8 cellular contexts compared by ENCODE assay signal in genomic region chr19:55486971-55487883, GRCh38.
DNase-seq lines count a peak whose midpoint lies in the region; ATAC-seq lines count a peak whose summit lies in the region.

No MANE protein-coding gene starts in this region.

- DNase-seq in NCI-H2196 (lab: John Stamatoyannopoulos, UW; ENCODE audit: unreplicated experiment) (peak; percentile 14), NCI-H2196 treated with DMSO at 0.1 percent for 48 hours (lab: John Stamatoyannopoulos, UW; ENCODE audit: unreplicated experiment) (no peak), NCI-H748 (lab: John Stamatoyannopoulos, UW; ENCODE audit: unreplicated experiment) (no peak)
- peak; percentile 60 to 69 for DNase-seq in activated CD4-positive, alpha-beta T cell treated with anti-CD3 and anti-CD28 coated beads for 4 hours
- no peak for DNase-seq in effector memory CD8-positive, alpha-beta T cell

- peak overlapping the region; percentile 89 for H3K27ac ChIP-seq in muscle layer of colon (ENCODE audit: low read depth, low read length)
- peak overlapping the region; percentile 74 for H3K27ac ChIP-seq in subcutaneous abdominal adipose tissue (ENCODE audit: low read depth, low read length)

- no peaks in the 10 kb centered on the region for H3K36me3 ChIP-seq in muscle layer of colon (ENCODE audit: insufficient read depth, low read length)
- peaks cover 0 to 16% (median 10%) of the 10 kb centered on the region in 5 donors for H3K36me3 ChIP-seq in subcutaneous abdominal adipose tissue (ENCODE audit: control insufficient read depth in 5 of 5, insufficient read depth in 5 of 5, low read length in 5 of 5)

- peaks cover 0 to 3% of the 10 kb centered on the region in 2 donors for H3K27me3 Mint-ChIP-seq in effector memory CD8-positive, alpha-beta T cell

- H3K4me3 ChIP-seq in muscle layer of colon (ENCODE audit: low read depth in 1 of 2, low read length in 2 of 2) (peak overlapping the region in 1 of 2 donors; percentile 43), subcutaneous abdominal adipose tissue (ENCODE audit: low read depth in 1 of 5, low read length in 5 of 5) (peak overlapping the region in 3 of 5 donors; percentile 4 to 7 (median 4))

- peak overlapping the region; percentile 42 for H3K9ac ChIP-seq in muscle layer of colon (ENCODE audit: low read length)
- H3K9ac ChIP-seq in subcutaneous abdominal adipose tissue (ENCODE audit: low read length in 5 of 5) = peak overlapping the region in 2 of 5 donors; percentile 12 to 57

- H3K9me3 ChIP-seq in muscle layer of colon (ENCODE audit: low read length) = no peaks in the 10 kb centered on the region
- H3K9me3 ChIP-seq in subcutaneous abdominal adipose tissue (ENCODE audit: control insufficient read depth in 5 of 5, low read length in 5 of 5) = no peaks in the 10 kb centered on the region

- peak overlapping the region in 1 of 2 donors; percentile 35 for H3K4me3 Mint-ChIP-seq in effector memory CD8-positive, alpha-beta T cell

- peak overlapping the region; percentile 75 to 83 for H3K27ac Mint-ChIP-seq in effector memory CD8-positive, alpha-beta T cell

- peaks cover 62% of the 10 kb centered on the region for H3K4me1 ChIP-seq in muscle layer of colon (ENCODE audit: insufficient read depth, low read length)
- peaks cover 5 to 62% (median 48%) of the 10 kb centered on the region in 5 donors for H3K4me1 ChIP-seq in subcutaneous abdominal adipose tissue (ENCODE audit: control insufficient read depth in 5 of 5, insufficient read depth in 5 of 5, low read length in 5 of 5)

- H3K27me3 ChIP-seq in muscle layer of colon (ENCODE audit: control insufficient read depth in 1 of 2, insufficient read depth in 2 of 2, low read length in 2 of 2) = no peaks in the 10 kb centered on the region
- peaks cover 5 to 38% (median 36%) of the 10 kb centered on the region in 5 donors for H3K27me3 ChIP-seq in subcutaneous abdominal adipose tissue (ENCODE audit: control insufficient read depth in 5 of 5, insufficient read depth in 4 of 5, low read length in 5 of 5)

- peaks cover 5 to 10% of the 10 kb centered on the region in 2 donors for H3K4me1 Mint-ChIP-seq in effector memory CD8-positive, alpha-beta T cell (ENCODE audit: low read depth in 2 of 2)

- ATAC-seq in effector memory CD8-positive, alpha-beta T cell (replicated peaks) = peak; percentile 18
- no peak for ATAC-seq in GM21367 (IDR thresholded peaks at IDR 0.05; ENCODE audit: unreplicated experiment)

- no peaks in the 10 kb centered on the region for H3K9me3 Mint-ChIP-seq in effector memory CD8-positive, alpha-beta T cell

- peaks cover 39% of the 10 kb centered on the region for H3K36me3 Mint-ChIP-seq in effector memory CD8-positive, alpha-beta T cell (ENCODE audit: insufficient read depth)

Comparison
In these comparisons a context has a peak if more than half of its experiments do, and no peak if none do; other contexts are left out.
1. DNase-seq: peak in NCI-H2196 (single experiment) and activated CD4-positive, alpha-beta T cell treated with anti-CD3 and anti-CD28 coated beads for 4 hours (2 of 2); none in NCI-H2196 treated with DMSO at 0.1 percent for 48 hours (single experiment), effector memory CD8-positive, alpha-beta T cell (0 of 3) and NCI-H748 (single experiment).